In genomic region chr5:10596310-10596703, GRCh38 we compare ENCODE assay signal across 12 cellular contexts. TPM values are rescaled to one million over a fixed set of nuclear protein-coding genes. Genes with fewer than 3 reads are reported as not detected.
A peak's percentile ranks its signal among the peaks of the same experiment; 100 is the strongest.
DNase-seq lines count a peak whose midpoint lies in the region; ATAC-seq, FAIRE-seq and TF ChIP-seq lines count a peak whose summit lies in the region.
"Had no signal": no experiment of that assay in that cellular context is flagged by ENCODE, and none has a peak within 500 bp of the region (broad histone marks: within the 10 kb centered on the region; RNA-seq: fewer than 3 reads in every experiment).

No MANE protein-coding gene starts in this region.

- no peak for ATAC-seq in activated naive CD8-positive, alpha-beta T cell treated with anti-CD3 and anti-CD28 coated beads, Interleukin-2, amount 10 ng/mL, durations not matched to agents 7 days and 5 days (ENCODE audit: low read depth)
- no peak for ATAC-seq in HepG2
- ATAC-seq in GM21528 (IDR thresholded peaks at IDR 0.05; ENCODE audit: low FRiP score, unreplicated experiment): no peak
- no peak for ATAC-seq in HG03571 (IDR thresholded peaks at IDR 0.05; ENCODE audit: unreplicated experiment)

- no TSS peak for BruUV-seq in HepG2 (replicated peaks; lab: Mats Ljungman, UMichigan)

- TF ChIP-seq EP300 in HepG2 (IDR thresholded peaks at IDR 0.05; ENCODE audit: low read depth in 2 of 2, low read length in 2 of 2): no peak
- no peak for TF ChIP-seq EP300 in HepG2 (CRISPR knock-in tag; IDR thresholded peaks at IDR 0.05; ENCODE audit: borderline replicate concordance)

- FAIRE-seq in HepG2 (lab: Jason Lieb, UNC): no peak
- FAIRE-seq: pancreas had no signal

- no peaks in the 10 kb centered on the region for H3K36me3 Mint-ChIP-seq in activated naive CD4-positive, alpha-beta T cell treated with anti-CD3 and anti-CD28 coated beads, Interleukin-2, amount 10 ng/mL, durations not matched to agents 7 days and 5 days
- peaks cover 12% of the 10 kb centered on the region for H3K36me3 Mint-ChIP-seq in activated naive CD8-positive, alpha-beta T cell treated with anti-CD3 and anti-CD28 coated beads, Interleukin-2, amount 10 ng/mL, durations not matched to agents 7 days and 5 days
- H3K36me3 Mint-ChIP-seq in type B pancreatic cell: no peaks in the 10 kb centered on the region

- intact Hi-C loops in HepG2 (cut with micrococcal nuclease; ENCODE audit: unreplicated experiment): no loop called here

- CTCF ChIA-PET in activated naive CD4-positive, alpha-beta T cell treated with anti-CD3 and anti-CD28 coated beads, Interleukin-2, amount 10 ng/mL, durations not matched to agents 7 days and 5 days (lab: Charles Lee): no interaction called here
- CTCF ChIA-PET in HepG2 (lab: Yijun Ruan, JAX; ENCODE audit: low intra/inter-chr PET ratio, low total read pairs): no interaction called here

- in situ Hi-C loops in HepG2 (cut with HindIII; ENCODE audit: extremely low pct_ligation_motif_present, low pct_unique_long_range_greater_than_20kb): no loop called here

- H3K27ac Mint-ChIP-seq in activated naive CD4-positive, alpha-beta T cell treated with anti-CD3 and anti-CD28 coated beads, Interleukin-2, amount 10 ng/mL, durations not matched to agents 7 days and 5 days: no peak overlapping the region
- H3K27ac Mint-ChIP-seq in activated naive CD8-positive, alpha-beta T cell treated with anti-CD3 and anti-CD28 coated beads, Interleukin-2, amount 10 ng/mL, durations not matched to agents 7 days and 5 days: peak overlapping the region; percentile 3
- peak overlapping the region; percentile 70 for H3K27ac Mint-ChIP-seq in type B pancreatic cell
- H3K27ac Mint-ChIP-seq: B cell had no signal

- no peaks in the 10 kb centered on the region for H3K79me2 ChIP-seq in HepG2 (ENCODE audit: insufficient read depth, low read length)

- no peak for DNase-seq in activated naive CD4-positive, alpha-beta T cell treated with anti-CD3 and anti-CD28 coated beads, Interleukin-2, amount 10 ng/mL, durations not matched to agents 7 days and 5 days
- no peak for DNase-seq in activated naive CD4-positive, alpha-beta T cell treated with Interleukin-2 at 50 U/mL for 16 hours
- DNase-seq in activated naive CD8-positive, alpha-beta T cell treated with anti-CD3 and anti-CD28 coated beads, Interleukin-2, amount 10 ng/mL, durations not matched to agents 7 days and 5 days: no peak
- DNase-seq in HepG2 (ENCODE audit: low spot score): no peak
- DNase-seq in type B pancreatic cell (ENCODE audit: extremely low spot score, unreplicated experiment): no peak
- DNase-seq in T1000 (lab: John Stamatoyannopoulos, UW): no peak
- DNase-seq: NCI-H1417 treated with DMSO at 0.1 percent for 48 hours, WERI-Rb-1 had no signal

- H3K4me1 Mint-ChIP-seq in activated naive CD4-positive, alpha-beta T cell treated with anti-CD3 and anti-CD28 coated beads, Interleukin-2, amount 10 ng/mL, durations not matched to agents 7 days and 5 days: peaks cover 41% of the 10 kb centered on the region
- peaks cover 20% of the 10 kb centered on the region for H3K4me1 Mint-ChIP-seq in activated naive CD8-positive, alpha-beta T cell treated with anti-CD3 and anti-CD28 coated beads, Interleukin-2, amount 10 ng/mL, durations not matched to agents 7 days and 5 days
- H3K4me1 Mint-ChIP-seq in type B pancreatic cell (ENCODE audit: unreplicated experiment): peaks cover 14% of the 10 kb centered on the region

- no peak for TF ChIP-seq POLR2A in HepG2 (IDR thresholded peaks at IDR 0.05; ENCODE audit: insufficient read depth in 1 of 2, low read depth in 2 of 2, low read length in 2 of 2)

- H3K27me3 ChIP-seq in HepG2 (ENCODE audit: control insufficient read depth in 1 of 2, insufficient read depth in 2 of 2, low read length in 2 of 2): no peaks in the 10 kb centered on the region
- H3K27me3 ChIP-seq: pancreas had no signal

- H3K9ac ChIP-seq in HepG2 (ENCODE audit: insufficient read depth, low read depth, low read length): no peak overlapping the region

- H3K27ac ChIP-seq in HepG2 (ENCODE audit: extremely low read length, insufficient read depth, low read length): no peak overlapping the region
- H3K27ac ChIP-seq: WERI-Rb-1 had no signal

- no peaks in the 10 kb centered on the region for H4K20me1 ChIP-seq in HepG2 (ENCODE audit: insufficient read depth, low read length)

- H3K4me2 ChIP-seq in HepG2 (ENCODE audit: low read depth, low read length): peak overlapping the region; percentile 75

- no peaks in the 10 kb centered on the region for H3K9me3 ChIP-seq in HepG2 (ENCODE audit: low read length)
- H3K9me3 ChIP-seq: pancreas had no signal

- no peaks in the 10 kb centered on the region for H3K36me3 ChIP-seq in HepG2 (replicated peaks in 1 of 2; ENCODE audit: control insufficient read depth in 1 of 2, insufficient read depth in 2 of 2, low read length in 2 of 2)
- H3K36me3 ChIP-seq: pancreas had no signal

- peaks cover 3% of the 10 kb centered on the region for H3K9me3 Mint-ChIP-seq in activated naive CD4-positive, alpha-beta T cell treated with anti-CD3 and anti-CD28 coated beads, Interleukin-2, amount 10 ng/mL, durations not matched to agents 7 days and 5 days
- peaks cover 2% of the 10 kb centered on the region for H3K9me3 Mint-ChIP-seq in activated naive CD8-positive, alpha-beta T cell treated with anti-CD3 and anti-CD28 coated beads, Interleukin-2, amount 10 ng/mL, durations not matched to agents 7 days and 5 days
- H3K9me3 Mint-ChIP-seq in type B pancreatic cell: no peaks in the 10 kb centered on the region

- no peak for TF ChIP-seq RAD21 in HepG2 (CRISPR knock-in tag; IDR thresholded peaks at IDR 0.05)

- no peak overlapping the region for H2AFZ ChIP-seq in HepG2 (ENCODE audit: low read length)

- peaks cover 19% of the 10 kb centered on the region for H3K4me1 ChIP-seq in HepG2 (ENCODE audit: insufficient read depth, low read length)
- H3K4me1 ChIP-seq: pancreas had no signal

- peaks cover 7% of the 10 kb centered on the region for H3K27me3 Mint-ChIP-seq in activated naive CD4-positive, alpha-beta T cell treated with anti-CD3 and anti-CD28 coated beads, Interleukin-2, amount 10 ng/mL, durations not matched to agents 7 days and 5 days
- H3K27me3 Mint-ChIP-seq in activated naive CD8-positive, alpha-beta T cell treated with anti-CD3 and anti-CD28 coated beads, Interleukin-2, amount 10 ng/mL, durations not matched to agents 7 days and 5 days: peaks cover 5% of the 10 kb centered on the region
- H3K27me3 Mint-ChIP-seq in type B pancreatic cell: no peaks in the 10 kb centered on the region
- H3K27me3 Mint-ChIP-seq: B cell had no signal

- H3K4me3 ChIP-seq in HepG2 (replicated peaks in 1 of 3; ENCODE audit: insufficient read depth in 1 of 3, low read depth in 2 of 3, low read length in 3 of 3): peak overlapping the region in 2 of 3 experiments; percentile 43 to 51; a peak in 3 of 6 replicates
- H3K4me3 ChIP-seq: pancreas had no signal

- WGBS in HepG2 (ENCODE audit: low lambda C conversion rate): 73% methylated on average over 3 of the region's 3 CpGs

- POLR2A ChIA-PET in activated naive CD8-positive, alpha-beta T cell treated with anti-CD3 and anti-CD28 coated beads, Interleukin-2, amount 10 ng/mL, durations not matched to agents 7 days and 5 days (lab: Charles Lee): no interaction called here
- POLR2A ChIA-PET in HepG2 (lab: Yijun Ruan, JAX): no interaction called here

- H3K4me3 Mint-ChIP-seq in activated naive CD4-positive, alpha-beta T cell treated with anti-CD3 and anti-CD28 coated beads, Interleukin-2, amount 10 ng/mL, durations not matched to agents 7 days and 5 days: peak overlapping the region; percentile 1
- peak overlapping the region; percentile 67 for H3K4me3 Mint-ChIP-seq in activated naive CD8-positive, alpha-beta T cell treated with anti-CD3 and anti-CD28 coated beads, Interleukin-2, amount 10 ng/mL, durations not matched to agents 7 days and 5 days
- no peak overlapping the region for H3K4me3 Mint-ChIP-seq in type B pancreatic cell
- H3K4me3 Mint-ChIP-seq: B cell had no signal

- no peak for TF ChIP-seq CTCF in HepG2 (CRISPR knock-in tag; IDR thresholded peaks at IDR 0.05)
- no peak for TF ChIP-seq CTCF in type B pancreatic cell (conservative IDR thresholded peaks at IDR 0.05)

TF ChIP-seq in HepG2, 621 proteins besides CTCF, POLR2A, EP300 and RAD21 (continues in another document):
- TF ChIP-seq ZSCAN21 (CRISPR knock-in tag; IDR thresholded peaks at IDR 0.05; ENCODE audit: borderline replicate concordance) (no peak), ZNF354B (CRISPR knock-in tag; IDR thresholded peaks at IDR 0.05) (no peak), EHMT2 (IDR thresholded peaks at IDR 0.05; ENCODE audit: borderline replicate concordance, low read depth, low read length) (no peak)

RNA-seq across cellular contexts. Expression of gene ANKRD33B, which starts 32.4 kb away (rescaled TPM):
- total RNA-seq in activated naive CD8-positive, alpha-beta T cell treated with anti-CD3 and anti-CD28 coated beads, Interleukin-2, amount 10 ng/mL, durations not matched to agents 7 days and 5 days: 1 to 10 TPM; 4.4 to 4.8 TPM
- total RNA-seq in HepG2 (2016; rRNA removed; fragmentation: Illumina TruSeq; extraction: Trizol) (0.02 TPM in 1 of 2 replicates, not detected in the other), type B pancreatic cell (ENCODE audit: low replicate concordance) (3.4 and 5.4 TPM in 2 replicates)
- not detected in 2 replicates for total RNA-seq in HepG2 (2016; cell fraction: cytosol; rRNA removed; fragmentation: Illumina TruSeq; extraction: Trizol; ENCODE audit: low read depth)
- 0.02 and 0.03 TPM in 2 replicates for total RNA-seq in HepG2 (2016; cell fraction: insoluble cytoplasmic fraction; rRNA removed; fragmentation: Illumina TruSeq; extraction: Trizol)
- 0.03 TPM in 1 of 2 replicates, not detected in the other for total RNA-seq in HepG2 (2016; cell fraction: membrane; rRNA removed; fragmentation: Illumina TruSeq; extraction: Trizol)
- 0.09 TPM in 1 of 2 replicates, not detected in the other for total RNA-seq in HepG2 (2016; cell fraction: nucleus; rRNA removed; fragmentation: Illumina TruSeq; extraction: Trizol)
- not detected in 2 replicates for polyA plus RNA-seq in HepG2 (2011; rRNA removed)
- polyA plus RNA-seq in HepG2 (2011; cell fraction: cytosol; rRNA removed): not detected in 2 replicates
- 0.02 and 0.03 TPM in 2 replicates for polyA plus RNA-seq in HepG2 (2011; cell fraction: nucleus; rRNA removed)
- polyA plus RNA-seq in HepG2 (2012): not detected in 2 replicates
- polyA plus RNA-seq in HepG2 (2016; cell fraction: cytosol; fragmentation: Illumina TruSeq; extraction: Trizol; ENCODE audit: low read depth): not detected in 2 replicates
- polyA plus RNA-seq in HepG2 (2016; cell fraction: insoluble cytoplasmic fraction; fragmentation: Illumina TruSeq; extraction: Trizol; ENCODE audit: low read depth): not detected in 2 replicates
- polyA plus RNA-seq in HepG2 (2016; cell fraction: membrane; fragmentation: Illumina TruSeq; extraction: Trizol; ENCODE audit: low read depth): not detected in 2 replicates
- 0.11 TPM in 1 of 2 replicates, not detected in the other for polyA plus RNA-seq in HepG2 (2016; cell fraction: nucleus; fragmentation: Illumina TruSeq; extraction: Trizol; ENCODE audit: insufficient read depth, low read depth)
- 0.02 and 9.0 TPM in 2 replicates for polyA minus RNA-seq in HepG2 (2011; rRNA and poly(A)+ RNA removed; ENCODE audit: low replicate concordance)
- 0.09 TPM in 1 of 2 replicates, not detected in the other for polyA minus RNA-seq in HepG2 (2011; cell fraction: cytosol; rRNA and poly(A)+ RNA removed)
- polyA minus RNA-seq in HepG2 (2011; cell fraction: nucleus; rRNA and poly(A)+ RNA removed): not detected in 2 replicates
